In genomic region chr12:128652136-128652751, GRCh38 we compare ENCODE assay signal across 24 cellular contexts.
"Had no signal": no experiment of that assay in that cellular context is flagged by ENCODE, and none has a peak within 500 bp of the region (broad histone marks: within the 10 kb centered on the region; RNA-seq: fewer than 3 reads in every experiment).

No MANE protein-coding gene starts in this region.

- H3K9me3 Mint-ChIP-seq: activated B cell treated with CpG ODN at 0.5 μM for 24 hours had no signal

- H3K36me3 Mint-ChIP-seq: activated CD8-positive, alpha-beta memory T cell treated with anti-CD3 and anti-CD28 coated beads, Interleukin-2, amount 10 ng/mL, durations not matched to agents 7 days and 5 days; activated naive CD8-positive, alpha-beta T cell treated with anti-CD3 and anti-CD28 coated beads, Interleukin-2, amount 10 ng/mL, durations not matched to agents 7 days and 5 days; brain; stimulated activated memory B cell treated with anti-CD40 and anti-IgM and Interleukin-4, amounts not matched to agents 10 μg/mL and 1 μg/mL and 100 μg/mL, for 72 hours; T-cell had no signal

- H3K4me3 ChIP-seq: esophagus muscularis mucosa, gastroesophageal sphincter, left lung, tibial nerve had no signal

- FAIRE-seq: endothelial cell of umbilical vein, keratinocyte, urothelium cell line had no signal

- H3K27me3 ChIP-seq: esophagus muscularis mucosa, gastroesophageal sphincter, left lung, tibial nerve had no signal

- H3K27ac Mint-ChIP-seq: activated B cell treated with CpG ODN at 0.5 μM for 24 hours; activated CD4-positive, alpha-beta memory T cell treated with anti-CD3 and anti-CD28 coated beads, Interleukin-2, amount 10 ng/mL, durations not matched to agents 7 days and 5 days; activated CD8-positive, alpha-beta memory T cell treated with anti-CD3 and anti-CD28 coated beads, Interleukin-2, amount 10 ng/mL, durations not matched to agents 7 days and 5 days; activated naive CD8-positive, alpha-beta T cell treated with anti-CD3 and anti-CD28 coated beads, Interleukin-2, amount 10 ng/mL, durations not matched to agents 7 days and 5 days; nephron; stimulated activated memory B cell treated with anti-CD40 and anti-IgM and Interleukin-4, amounts not matched to agents 10 μg/mL and 1 μg/mL and 100 μg/mL, for 72 hours; T-cell had no signal

- H3K9me3 ChIP-seq: left lung, SK-N-SH had no signal

- H3K4me1 ChIP-seq: esophagus muscularis mucosa, gastroesophageal sphincter, left lung, tibial nerve had no signal

- H3K27ac ChIP-seq: esophagus muscularis mucosa, gastroesophageal sphincter, left lung, tibial nerve had no signal

- H3K4me3 Mint-ChIP-seq: activated B cell treated with CpG ODN at 0.5 μM for 24 hours; activated CD4-positive, alpha-beta memory T cell treated with anti-CD3 and anti-CD28 coated beads, Interleukin-2, amount 10 ng/mL, durations not matched to agents 7 days and 5 days; activated CD8-positive, alpha-beta memory T cell treated with anti-CD3 and anti-CD28 coated beads, Interleukin-2, amount 10 ng/mL, durations not matched to agents 7 days and 5 days; activated naive CD8-positive, alpha-beta T cell treated with anti-CD3 and anti-CD28 coated beads, Interleukin-2, amount 10 ng/mL, durations not matched to agents 7 days and 5 days; brain; nephron; stimulated activated memory B cell treated with anti-CD40 and anti-IgM and Interleukin-4, amounts not matched to agents 10 μg/mL and 1 μg/mL and 100 μg/mL, for 72 hours; T-cell had no signal

- ATAC-seq: activated CD8-positive, alpha-beta memory T cell treated with anti-CD3 and anti-CD28 coated beads, Interleukin-2, amount 10 ng/mL, durations not matched to agents 7 days and 5 days; gastroesophageal sphincter; left lung; sciatic nerve; stimulated activated memory B cell treated with anti-CD40 and anti-IgM and Interleukin-4, amounts not matched to agents 10 μg/mL and 1 μg/mL and 100 μg/mL, for 72 hours; T-cell had no signal

- DNase-seq: activated B cell treated with CpG ODN at 0.5 μM for 24 hours; activated CD4-positive, alpha-beta memory T cell treated with anti-CD3 and anti-CD28 coated beads, Interleukin-2, amount 10 ng/mL, durations not matched to agents 7 days and 5 days; activated CD4-positive, alpha-beta T cell treated with anti-CD3 and anti-CD28 coated beads for 4 hours; activated CD8-positive, alpha-beta memory T cell treated with anti-CD3 and anti-CD28 coated beads, Interleukin-2, amount 10 ng/mL, durations not matched to agents 7 days and 5 days; activated naive CD4-positive, alpha-beta T cell; activated naive CD8-positive, alpha-beta T cell treated with anti-CD3 and anti-CD28 coated beads, Interleukin-2, amount 10 ng/mL, durations not matched to agents 7 days and 5 days; central memory CD4-positive, alpha-beta T cell; cortex of kidney; effector CD8-positive, alpha-beta T cell; left lung; midbrain; SK-N-SH; stimulated activated CD4-positive, alpha-beta T cell treated with anti-CD3 and anti-CD28 coated beads, Interleukin-4, amount 100 ng/mL, for 4 hours; T-cell had no signal

- H3K27me3 Mint-ChIP-seq: activated B cell treated with CpG ODN at 0.5 μM for 24 hours; activated CD4-positive, alpha-beta memory T cell treated with anti-CD3 and anti-CD28 coated beads, Interleukin-2, amount 10 ng/mL, durations not matched to agents 7 days and 5 days; activated CD8-positive, alpha-beta memory T cell treated with anti-CD3 and anti-CD28 coated beads, Interleukin-2, amount 10 ng/mL, durations not matched to agents 7 days and 5 days; activated naive CD8-positive, alpha-beta T cell treated with anti-CD3 and anti-CD28 coated beads, Interleukin-2, amount 10 ng/mL, durations not matched to agents 7 days and 5 days had no signal

- H3K4me1 Mint-ChIP-seq: activated B cell treated with CpG ODN at 0.5 μM for 24 hours; activated CD4-positive, alpha-beta memory T cell treated with anti-CD3 and anti-CD28 coated beads, Interleukin-2, amount 10 ng/mL, durations not matched to agents 7 days and 5 days; activated CD8-positive, alpha-beta memory T cell treated with anti-CD3 and anti-CD28 coated beads, Interleukin-2, amount 10 ng/mL, durations not matched to agents 7 days and 5 days; activated naive CD8-positive, alpha-beta T cell treated with anti-CD3 and anti-CD28 coated beads, Interleukin-2, amount 10 ng/mL, durations not matched to agents 7 days and 5 days; stimulated activated memory B cell treated with anti-CD40 and anti-IgM and Interleukin-4, amounts not matched to agents 10 μg/mL and 1 μg/mL and 100 μg/mL, for 72 hours; T-cell had no signal

- H3K36me3 ChIP-seq: esophagus muscularis mucosa, gastroesophageal sphincter, left lung, tibial nerve had no signal
